In genomic region chr3:49353022-49353421, GRCh38 we compare ENCODE assay signal across 10 cellular contexts. TPM values are rescaled to one million over a fixed set of nuclear protein-coding genes. Genes with fewer than 3 reads are reported as not detected.
DNase-seq lines count a peak whose midpoint lies in the region; ATAC-seq and TF ChIP-seq lines count a peak whose summit lies in the region.
"Had no signal": no experiment of that assay in that cellular context is flagged by ENCODE, and none has a peak within 500 bp of the region (broad histone marks: within the 10 kb centered on the region; RNA-seq: fewer than 3 reads in every experiment).

No MANE protein-coding gene starts in this region.

- H2AFZ ChIP-seq in smooth muscle cell (ENCODE audit: low read depth): no peak overlapping the region

- H3K27ac ChIP-seq in RWPE2 (ENCODE audit: poor library complexity, severe bottlenecking) (peak overlapping the region; percentile 87), epithelial cell of prostate (peak overlapping the region; percentile 92), smooth muscle cell (ENCODE audit: low read depth) (peak overlapping the region; percentile 68)

- no peak overlapping the region for H3K4me3 ChIP-seq in RWPE2 (ENCODE audit: severe bottlenecking)
- no peak overlapping the region for H3K4me3 ChIP-seq in smooth muscle cell

- peak; percentile 48 for DNase-seq in GF-D8 (lab: John Stamatoyannopoulos, UW)
- DNase-seq in RWPE2 (ENCODE audit: low spot score): no peak
- no peak for DNase-seq in epithelial cell of prostate (ENCODE audit: low read depth, low spot score)
- DNase-seq in smooth muscle cell (lab: John Stamatoyannopoulos, UW; ENCODE audit: unreplicated experiment): no peak
- no peak for DNase-seq in posterior vena cava (ENCODE audit: low spot score)
- no peak for DNase-seq in activated gamma-delta T cell (lab: John Stamatoyannopoulos, UW)
- DNase-seq: H9, natural killer cell had no signal

- no peak overlapping the region for H3K4me2 ChIP-seq in smooth muscle cell

- intact Hi-C loops in posterior vena cava (cut with DNase I): loop anchor here (10.0 kb wide), 2 partner anchors 52 to 62 kb away; partner anchors contain the start of genes RHOA (in 1 of the 2) and TCTA (in 1 of the 2)

- H3K4me1 ChIP-seq in RWPE2 (ENCODE audit: insufficient read depth, poor library complexity, severe bottlenecking): peaks cover 21% of the 10 kb centered on the region
- H3K4me1 ChIP-seq in smooth muscle cell (ENCODE audit: low read depth): peaks cover 5% of the 10 kb centered on the region

- H3F3A ChIP-seq in smooth muscle cell (ENCODE audit: low read depth): peaks cover 5% of the 10 kb centered on the region

- peaks cover 11% of the 10 kb centered on the region for H4K20me1 ChIP-seq in smooth muscle cell (ENCODE audit: low read depth)

- TF ChIP-seq CTCF in RWPE2 (IDR thresholded peaks at IDR 0.05; ENCODE audit: poor library complexity, severe bottlenecking): no peak
- no peak for TF ChIP-seq CTCF in smooth muscle cell (IDR thresholded peaks at IDR 0.05; ENCODE audit: borderline replicate concordance, insufficient read depth, poor library complexity, severe bottlenecking)

- H3K9me3 ChIP-seq in RWPE2 (ENCODE audit: severe bottlenecking): no peaks in the 10 kb centered on the region
- H3K9me3 ChIP-seq in smooth muscle cell (replicated peaks; ENCODE audit: low read depth): no peaks in the 10 kb centered on the region

- H3K27me3 ChIP-seq in RWPE2 (ENCODE audit: insufficient read depth, poor library complexity, severe bottlenecking) (no peaks in the 10 kb centered on the region), smooth muscle cell (ENCODE audit: low read depth) (no peaks in the 10 kb centered on the region)

- H3K79me2 ChIP-seq in smooth muscle cell (ENCODE audit: low read depth): peaks cover 8% of the 10 kb centered on the region

- ATAC-seq in RWPE2 (ENCODE audit: low read depth): no peak
- ATAC-seq in GM21390 (IDR thresholded peaks at IDR 0.05; ENCODE audit: unreplicated experiment): no peak
- no peak for ATAC-seq in GM18909 (IDR thresholded peaks at IDR 0.05; ENCODE audit: poor library complexity, unreplicated experiment)
- ATAC-seq: natural killer cell had no signal

- 80% methylated on average over 5 of the region's 5 CpGs for WGBS in smooth muscle cell (ENCODE audit: low lambda C conversion rate)

- no peak overlapping the region for H3K9ac ChIP-seq in smooth muscle cell (ENCODE audit: low read depth)

- H3K36me3 ChIP-seq in RWPE2 (ENCODE audit: low read depth) (peaks cover 28% of the 10 kb centered on the region), smooth muscle cell (ENCODE audit: low read depth) (no peaks in the 10 kb centered on the region)

RNA-seq across cellular contexts. Expression of gene GPX1, which starts 5.1 kb away (rescaled TPM):
- total RNA-seq in smooth muscle cell (148 and 173 TPM in 2 replicates), posterior vena cava (100 to 1,000 TPM; 212 to 242 TPM)
- 247 and 301 TPM in 2 replicates for polyA plus RNA-seq in smooth muscle cell

RNA-seq across cellular contexts. Expression of gene USP4, which starts 13.2 kb away (rescaled TPM):
- total RNA-seq in smooth muscle cell: 23.8 and 28.3 TPM in 2 replicates
- polyA plus RNA-seq in smooth muscle cell: 25.6 and 36.1 TPM in 2 replicates
- 10 to 100 TPM; 49.0 to 54.6 TPM for total RNA-seq in posterior vena cava

RNA-seq across cellular contexts. Expression of gene RHOA, which starts 58.8 kb away (rescaled TPM):
- total RNA-seq in smooth muscle cell (530 and 556 TPM in 2 replicates), posterior vena cava (100 to 1,000 TPM; 530 to 640 TPM)
- 440 and 447 TPM in 2 replicates for polyA plus RNA-seq in smooth muscle cell

RNA-seq across cellular contexts. Expression of gene TCTA, which starts 59.2 kb away (rescaled TPM):
- total RNA-seq in smooth muscle cell: 4.3 and 11.0 TPM in 2 replicates
- polyA plus RNA-seq in smooth muscle cell: 12.8 and 13.6 TPM in 2 replicates
- total RNA-seq in posterior vena cava: 10 to 100 TPM; 20.8 to 33.6 TPM
